19 cellular contexts compared by ENCODE assay signal in the genomic region with DNA sequence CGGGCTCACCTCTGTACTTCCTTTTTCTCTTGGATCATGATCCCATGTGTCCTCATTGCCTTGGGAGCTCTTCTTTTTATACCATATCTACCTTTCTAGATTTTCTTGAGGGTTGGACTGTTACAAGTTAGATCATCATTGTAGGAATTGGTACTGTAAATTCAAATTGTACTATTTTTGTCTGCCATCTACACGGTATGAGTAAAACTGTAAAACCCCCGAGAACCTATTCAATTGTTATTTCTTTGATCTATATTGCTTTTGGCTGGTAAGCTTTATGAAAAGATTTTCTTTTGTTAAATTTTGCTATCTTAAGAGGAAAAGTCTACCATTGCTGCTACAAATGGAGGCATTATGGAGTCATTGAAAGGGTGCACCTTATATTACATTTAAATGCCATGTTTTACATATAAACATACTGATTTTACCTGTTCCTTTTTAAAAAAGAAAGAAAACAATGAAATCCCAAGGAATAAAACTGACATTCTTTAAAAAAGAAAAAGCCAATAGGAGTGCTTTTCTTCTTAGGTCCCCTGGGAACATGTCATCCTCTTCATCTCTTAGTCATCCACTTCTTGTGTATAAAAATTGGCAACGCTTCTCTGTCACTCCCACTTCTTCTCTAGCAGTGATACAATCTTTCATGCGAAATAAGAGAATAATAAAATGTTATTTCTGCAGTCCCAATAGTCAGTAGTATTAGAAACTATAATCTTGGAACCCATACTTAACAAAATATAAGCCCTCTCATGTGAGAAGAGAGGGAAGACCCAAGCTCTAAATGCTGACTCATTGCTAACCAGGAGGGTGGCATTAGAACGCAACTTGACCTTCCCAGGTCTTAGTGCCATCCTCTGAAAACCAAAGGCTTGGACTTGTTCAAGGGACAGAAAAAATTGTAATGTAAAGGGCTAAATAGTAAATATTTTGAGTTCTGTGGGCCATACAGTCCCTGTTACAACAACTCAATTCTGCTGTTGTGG. TPM values are rescaled to one million over a fixed set of nuclear protein-coding genes. Genes with fewer than 3 reads are reported as not detected.
"Had no signal": no experiment of that assay in that cellular context is flagged by ENCODE, and none has a peak within 500 bp of the region (broad histone marks: within the 10 kb centered on the region; RNA-seq: fewer than 3 reads in every experiment).

No MANE protein-coding gene starts in this region.

- H3K4me3 ChIP-seq: gastrocnemius medialis, heart left ventricle had no signal

- H3K36me3 ChIP-seq: gastrocnemius medialis, heart left ventricle had no signal

- H3K36me3 Mint-ChIP-seq: activated naive CD8-positive, alpha-beta T cell treated with anti-CD3 and anti-CD28 coated beads, Interleukin-2, amount 10 ng/mL, durations not matched to agents 7 days and 5 days; immature natural killer cell; natural killer cell had no signal

- H3K9me3 ChIP-seq: gastrocnemius medialis had no signal

- H3K4me1 ChIP-seq: gastrocnemius medialis, heart left ventricle had no signal

- DNase-seq: activated CD4-positive, alpha-beta T cell treated with anti-CD3 and anti-CD28 coated beads, Interleukin-2, amount 50 U/mL, for 1 hour; activated CD8-positive, alpha-beta memory T cell treated with anti-CD3 and anti-CD28 coated beads for 24 hours; activated naive CD8-positive, alpha-beta T cell treated with anti-CD3 and anti-CD28 coated beads, Interleukin-2, amount 10 ng/mL, durations not matched to agents 7 days and 5 days; effector memory CD4-positive, alpha-beta T cell; gastrocnemius medialis; heart left ventricle; immature natural killer cell; mesenchymal stem cell; natural killer cell; posterior cingulate gyrus; small intestine; stimulated activated CD4-positive, alpha-beta T cell treated with anti-CD3 and anti-CD28 coated beads, Interleukin-4, amount 100 ng/mL, for 24 hours; stimulated activated naive CD4-positive, alpha-beta T cell; substantia nigra; trophoblast cell had no signal

- H3K27me3 ChIP-seq: gastrocnemius medialis, heart left ventricle had no signal

- ATAC-seq: activated CD4-positive, CD25-positive, alpha-beta regulatory T cell treated with anti-CD3 and anti-CD28 coated beads, Interleukin-2, amount 50 U/mL, for 24 hours; gastrocnemius medialis; heart left ventricle; natural killer cell had no signal

- H3K9me3 Mint-ChIP-seq: activated naive CD8-positive, alpha-beta T cell treated with anti-CD3 and anti-CD28 coated beads, Interleukin-2, amount 10 ng/mL, durations not matched to agents 7 days and 5 days; activated T-helper 1 cell treated with anti-CD3 and anti-CD28 coated beads, Interleukin-12 subunit alpha, Interleukin-12 subunit beta, Interleukin-2, Interleukin-4 antibody, amounts not matched to agents 30 ng/mL and 10 ng/mL and 1 ng/mL, durations not matched to agents 14 hours and 24 hours and 36 hours had no signal

- H3K27ac ChIP-seq: gastrocnemius medialis, heart left ventricle had no signal

- H3K27ac Mint-ChIP-seq: activated naive CD8-positive, alpha-beta T cell treated with anti-CD3 and anti-CD28 coated beads, Interleukin-2, amount 10 ng/mL, durations not matched to agents 7 days and 5 days; activated T-helper 1 cell treated with anti-CD3 and anti-CD28 coated beads, Interleukin-12 subunit alpha, Interleukin-12 subunit beta, Interleukin-2, Interleukin-4 antibody, amounts not matched to agents 30 ng/mL and 10 ng/mL and 1 ng/mL, durations not matched to agents 14 hours and 24 hours and 36 hours; brain; immature natural killer cell; natural killer cell had no signal

RNA-seq across cellular contexts. Expression of a gene that starts 20.4 kb away (rescaled TPM):
- total RNA-seq: fibroblast of lung had no signal
